Comparison of ENCODE assay signal across 10 cellular contexts in the genomic region with DNA sequence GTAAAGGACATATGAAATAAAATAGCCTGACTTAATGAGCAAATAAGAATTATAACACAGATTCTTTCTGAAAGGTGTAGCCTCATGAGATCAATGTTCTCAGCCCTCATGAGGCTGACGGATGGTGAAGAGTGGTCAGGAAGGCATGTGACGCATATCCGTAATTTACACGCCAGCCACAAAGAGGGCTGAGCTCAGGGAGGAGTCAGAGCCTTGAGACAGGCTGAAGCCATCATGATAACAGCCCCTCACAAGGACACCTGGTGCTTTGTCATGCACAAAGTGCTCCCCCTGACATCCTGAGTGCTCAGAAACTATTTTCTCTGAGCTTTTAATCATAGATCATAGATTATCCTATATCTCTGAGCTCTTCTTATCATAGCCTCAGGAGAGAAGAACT.
DNase-seq lines count a peak whose midpoint lies in the region; ATAC-seq, FAIRE-seq and TF ChIP-seq lines count a peak whose summit lies in the region.
"Had no signal": no experiment of that assay in that cellular context is flagged by ENCODE, and none has a peak within 500 bp of the region (broad histone marks: within the 10 kb centered on the region; RNA-seq: fewer than 3 reads in every experiment).

No MANE protein-coding gene starts in this region.

- no peak for TF ChIP-seq CTCF in uterus (IDR thresholded peaks at IDR 0.05)

- no peak overlapping the region for H3K4me3 Mint-ChIP-seq in T-helper 1 cell treated with Interleukin-12 subunit alpha and Interleukin-12 subunit beta and Interleukin-4 antibody, amounts not matched to agents 30 μg/mL and 1 μg/mL, for 36 hours

- no peaks in the 10 kb centered on the region for H3K9me3 ChIP-seq in uterus
- H3K9me3 ChIP-seq: gastrocnemius medialis had no signal

- DNase-seq in GM18507 (ENCODE audit: extremely low spot score, insufficient read length, low read depth): no peak
- peak; percentile 14 for DNase-seq in activated naive CD8-positive, alpha-beta T cell treated with anti-CD3 and anti-CD28 coated beads, Interleukin-2, amount 50 U/mL, for 16 hours (ENCODE audit: low read depth, low spot score)
- DNase-seq in stimulated activated CD4-positive, alpha-beta T cell treated with anti-CD3 and anti-CD28 coated beads, Interleukin-2, amount 100 ng/mL, for 4 hours (ENCODE audit: low read depth): peak; percentile 44
- DNase-seq in uterus: no peak
- DNase-seq in DMS53 treated with DMSO at 0.1 percent for 48 hours (lab: John Stamatoyannopoulos, UW; ENCODE audit: unreplicated experiment): no peak
- DNase-seq: PC-9 had no signal

- TF ChIP-seq POLR2A in uterus (IDR thresholded peaks at IDR 0.05): no peak

- no peaks in the 10 kb centered on the region for H3K36me3 ChIP-seq in uterus
- H3K36me3 ChIP-seq: gastrocnemius medialis had no signal

- peak; percentile 58 for FAIRE-seq in GM18507 (lab: Jason Lieb, UNC)

- H3K4me1 Mint-ChIP-seq in T-helper 1 cell treated with Interleukin-12 subunit alpha and Interleukin-12 subunit beta and Interleukin-4 antibody, amounts not matched to agents 30 μg/mL and 1 μg/mL, for 36 hours (ENCODE audit: low read depth): peaks cover 68% of the 10 kb centered on the region

- no peak overlapping the region for H3K4me3 ChIP-seq in uterus
- H3K4me3 ChIP-seq: gastrocnemius medialis, PC-9 had no signal

- intact Hi-C loops in uterus (cut with DNase I; ENCODE audit: low total_unique reads): no loop called here

- peaks cover 2% of the 10 kb centered on the region for H3K36me3 Mint-ChIP-seq in T-helper 1 cell treated with Interleukin-12 subunit alpha and Interleukin-12 subunit beta and Interleukin-4 antibody, amounts not matched to agents 30 μg/mL and 1 μg/mL, for 36 hours (ENCODE audit: low read depth)

- no peak for ATAC-seq in HG03095 (IDR thresholded peaks at IDR 0.05; ENCODE audit: unreplicated experiment)
- ATAC-seq in GM21529 (IDR thresholded peaks at IDR 0.05; ENCODE audit: unreplicated experiment): no peak
- ATAC-seq: gastrocnemius medialis had no signal

- peaks cover 67% of the 10 kb centered on the region for H3K27me3 Mint-ChIP-seq in T-helper 1 cell treated with Interleukin-12 subunit alpha and Interleukin-12 subunit beta and Interleukin-4 antibody, amounts not matched to agents 30 μg/mL and 1 μg/mL, for 36 hours (ENCODE audit: low read depth)

- H3K27ac Mint-ChIP-seq in T-helper 1 cell treated with Interleukin-12 subunit alpha and Interleukin-12 subunit beta and Interleukin-4 antibody, amounts not matched to agents 30 μg/mL and 1 μg/mL, for 36 hours: peak overlapping the region; percentile 6

- peaks cover 3% of the 10 kb centered on the region for H3K9me3 Mint-ChIP-seq in T-helper 1 cell treated with Interleukin-12 subunit alpha and Interleukin-12 subunit beta and Interleukin-4 antibody, amounts not matched to agents 30 μg/mL and 1 μg/mL, for 36 hours

- no peaks in the 10 kb centered on the region for H3K4me1 ChIP-seq in uterus

- H3K27me3 ChIP-seq in uterus: no peaks in the 10 kb centered on the region
- H3K27me3 ChIP-seq: gastrocnemius medialis had no signal

- H3K27ac ChIP-seq in uterus: no peak overlapping the region
- H3K27ac ChIP-seq: gastrocnemius medialis, PC-9 had no signal

Comparison
In these comparisons a context has a peak if more than half of its experiments do, and no peak if none do; other contexts are left out.
1. DNase-seq: peak in activated naive CD8-positive, alpha-beta T cell treated with anti-CD3 and anti-CD28 coated beads, Interleukin-2, amount 50 U/mL, for 16 hours (single experiment) and stimulated activated CD4-positive, alpha-beta T cell treated with anti-CD3 and anti-CD28 coated beads, Interleukin-2, amount 100 ng/mL, for 4 hours (single experiment); none in GM18507 (single experiment), uterus (0 of 2) and DMS53 treated with DMSO at 0.1 percent for 48 hours (single experiment).